Comparison of ENCODE assay signal across 1 cellular context in genomic region chr7:44240983-44241510, GRCh38.
TF ChIP-seq lines count a peak whose summit lies in the region.

No MANE protein-coding gene starts in this region.

TF ChIP-seq in GM12878, 131 proteins besides CTCF, POLR2A, EP300 and RAD21 (continued from another document and continues in another):
- TF ChIP-seq BCL3 (IDR thresholded peaks at IDR 0.05; ENCODE audit: borderline replicate concordance, insufficient read depth, low read depth, low read length, poor library complexity, severe bottlenecking): no peak
- no peak for TF ChIP-seq SIX5 (IDR thresholded peaks at IDR 0.05; ENCODE audit: low read depth, low read length, severe bottlenecking)
- no peak for TF ChIP-seq RB1 (IDR thresholded peaks at IDR 0.05; ENCODE audit: borderline replicate concordance)
- TF ChIP-seq, protein P1, sequence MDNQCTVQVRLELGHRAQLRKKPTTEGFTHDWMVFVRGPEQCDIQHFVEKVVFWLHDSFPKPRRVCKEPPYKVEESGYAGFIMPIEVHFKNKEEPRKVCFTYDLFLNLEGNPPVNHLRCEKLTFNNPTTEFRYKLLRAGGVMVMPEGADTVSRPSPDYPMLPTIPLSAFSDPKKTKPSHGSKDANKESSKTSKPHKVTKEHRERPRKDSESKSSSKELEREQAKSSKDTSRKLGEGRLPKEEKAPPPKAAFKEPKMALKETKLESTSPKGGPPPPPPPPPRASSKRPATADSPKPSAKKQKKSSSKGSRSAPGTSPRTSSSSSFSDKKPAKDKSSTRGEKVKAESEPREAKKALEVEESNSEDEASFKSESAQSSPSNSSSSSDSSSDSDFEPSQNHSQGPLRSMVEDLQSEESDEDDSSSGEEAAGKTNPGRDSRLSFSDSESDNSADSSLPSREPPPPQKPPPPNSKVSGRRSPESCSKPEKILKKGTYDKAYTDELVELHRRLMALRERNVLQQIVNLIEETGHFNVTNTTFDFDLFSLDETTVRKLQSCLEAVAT (IDR thresholded peaks at IDR 0.05): no peak
- TF ChIP-seq ATF7 (IDR thresholded peaks at IDR 0.05; ENCODE audit: low read depth): no peak
- TF ChIP-seq MTA2 (IDR thresholded peaks at IDR 0.05; ENCODE audit: low read depth): no peak
- no peak for TF ChIP-seq PAX5 (IDR thresholded peaks at IDR 0.05; ENCODE audit: borderline replicate concordance, low read depth, low read length)
- TF ChIP-seq JUND (IDR thresholded peaks at IDR 0.05; ENCODE audit: low read depth, low read length): no peak
- no peak for TF ChIP-seq GABPA (IDR thresholded peaks at IDR 0.05; ENCODE audit: low read depth)
- TF ChIP-seq JUNB (IDR thresholded peaks at IDR 0.05): no peak
- TF ChIP-seq, protein P2, sequence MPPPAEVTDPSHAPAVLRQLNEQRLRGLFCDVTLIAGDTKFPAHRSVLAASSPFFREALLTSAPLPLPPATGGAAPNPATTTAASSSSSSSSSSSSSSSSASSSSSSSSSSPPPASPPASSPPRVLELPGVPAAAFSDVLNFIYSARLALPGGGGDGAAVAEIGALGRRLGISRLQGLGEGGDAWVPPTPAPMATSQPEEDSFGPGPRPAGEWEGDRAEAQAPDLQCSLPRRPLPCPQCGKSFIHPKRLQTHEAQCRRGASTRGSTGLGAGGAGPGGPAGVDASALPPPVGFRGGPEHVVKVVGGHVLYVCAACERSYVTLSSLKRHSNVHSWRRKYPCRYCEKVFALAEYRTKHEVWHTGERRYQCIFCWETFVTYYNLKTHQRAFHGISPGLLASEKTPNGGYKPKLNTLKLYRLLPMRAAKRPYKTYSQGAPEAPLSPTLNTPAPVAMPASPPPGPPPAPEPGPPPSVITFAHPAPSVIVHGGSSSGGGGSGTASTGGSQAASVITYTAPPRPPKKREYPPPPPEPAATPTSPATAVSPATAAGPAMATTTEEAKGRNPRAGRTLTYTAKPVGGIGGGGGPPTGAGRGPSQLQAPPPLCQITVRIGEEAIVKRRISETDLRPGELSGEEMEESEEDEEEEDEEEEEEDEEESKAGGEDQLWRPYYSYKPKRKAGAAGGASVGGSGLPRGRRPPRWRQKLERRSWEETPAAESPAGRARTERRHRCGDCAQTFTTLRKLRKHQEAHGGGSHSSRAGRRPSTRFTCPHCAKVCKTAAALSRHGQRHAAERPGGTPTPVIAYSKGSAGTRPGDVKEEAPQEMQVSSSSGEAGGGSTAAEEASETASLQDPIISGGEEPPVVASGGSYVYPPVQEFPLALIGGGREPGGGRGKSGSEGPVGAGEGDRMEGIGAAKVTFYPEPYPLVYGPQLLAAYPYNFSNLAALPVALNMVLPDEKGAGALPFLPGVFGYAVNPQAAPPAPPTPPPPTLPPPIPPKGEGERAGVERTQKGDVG (CRISPR knock-in tag; IDR thresholded peaks at IDR 0.05): no peak
- TF ChIP-seq, protein P3, sequence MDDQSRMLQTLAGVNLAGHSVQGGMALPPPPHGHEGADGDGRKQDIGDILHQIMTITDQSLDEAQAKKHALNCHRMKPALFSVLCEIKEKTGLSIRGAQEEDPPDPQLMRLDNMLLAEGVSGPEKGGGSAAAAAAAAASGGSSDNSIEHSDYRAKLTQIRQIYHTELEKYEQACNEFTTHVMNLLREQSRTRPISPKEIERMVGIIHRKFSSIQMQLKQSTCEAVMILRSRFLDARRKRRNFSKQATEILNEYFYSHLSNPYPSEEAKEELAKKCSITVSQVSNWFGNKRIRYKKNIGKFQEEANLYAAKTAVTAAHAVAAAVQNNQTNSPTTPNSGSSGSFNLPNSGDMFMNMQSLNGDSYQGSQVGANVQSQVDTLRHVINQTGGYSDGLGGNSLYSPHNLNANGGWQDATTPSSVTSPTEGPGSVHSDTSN (IDR thresholded peaks at IDR 0.05; ENCODE audit: insufficient replicate concordance, low read depth, low read length): no peak
- TF ChIP-seq, protein P4, sequence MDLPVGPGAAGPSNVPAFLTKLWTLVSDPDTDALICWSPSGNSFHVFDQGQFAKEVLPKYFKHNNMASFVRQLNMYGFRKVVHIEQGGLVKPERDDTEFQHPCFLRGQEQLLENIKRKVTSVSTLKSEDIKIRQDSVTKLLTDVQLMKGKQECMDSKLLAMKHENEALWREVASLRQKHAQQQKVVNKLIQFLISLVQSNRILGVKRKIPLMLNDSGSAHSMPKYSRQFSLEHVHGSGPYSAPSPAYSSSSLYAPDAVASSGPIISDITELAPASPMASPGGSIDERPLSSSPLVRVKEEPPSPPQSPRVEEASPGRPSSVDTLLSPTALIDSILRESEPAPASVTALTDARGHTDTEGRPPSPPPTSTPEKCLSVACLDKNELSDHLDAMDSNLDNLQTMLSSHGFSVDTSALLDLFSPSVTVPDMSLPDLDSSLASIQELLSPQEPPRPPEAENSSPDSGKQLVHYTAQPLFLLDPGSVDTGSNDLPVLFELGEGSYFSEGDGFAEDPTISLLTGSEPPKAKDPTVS (IDR thresholded peaks at IDR 0.05; ENCODE audit: low read depth, low read length): no peak
- TF ChIP-seq SPI1 (IDR thresholded peaks at IDR 0.05; ENCODE audit: borderline replicate concordance, insufficient read depth, low read depth, low read length): 0 out of 2 replicates have a peak, but pooled peaks have one; percentile 14
- no peak for TF ChIP-seq PRDM15 (CRISPR knock-in tag; IDR thresholded peaks at IDR 0.05)
- TF ChIP-seq RBBP5 (conservative IDR thresholded peaks at IDR 0.05): no peak
- TF ChIP-seq, protein P5, sequence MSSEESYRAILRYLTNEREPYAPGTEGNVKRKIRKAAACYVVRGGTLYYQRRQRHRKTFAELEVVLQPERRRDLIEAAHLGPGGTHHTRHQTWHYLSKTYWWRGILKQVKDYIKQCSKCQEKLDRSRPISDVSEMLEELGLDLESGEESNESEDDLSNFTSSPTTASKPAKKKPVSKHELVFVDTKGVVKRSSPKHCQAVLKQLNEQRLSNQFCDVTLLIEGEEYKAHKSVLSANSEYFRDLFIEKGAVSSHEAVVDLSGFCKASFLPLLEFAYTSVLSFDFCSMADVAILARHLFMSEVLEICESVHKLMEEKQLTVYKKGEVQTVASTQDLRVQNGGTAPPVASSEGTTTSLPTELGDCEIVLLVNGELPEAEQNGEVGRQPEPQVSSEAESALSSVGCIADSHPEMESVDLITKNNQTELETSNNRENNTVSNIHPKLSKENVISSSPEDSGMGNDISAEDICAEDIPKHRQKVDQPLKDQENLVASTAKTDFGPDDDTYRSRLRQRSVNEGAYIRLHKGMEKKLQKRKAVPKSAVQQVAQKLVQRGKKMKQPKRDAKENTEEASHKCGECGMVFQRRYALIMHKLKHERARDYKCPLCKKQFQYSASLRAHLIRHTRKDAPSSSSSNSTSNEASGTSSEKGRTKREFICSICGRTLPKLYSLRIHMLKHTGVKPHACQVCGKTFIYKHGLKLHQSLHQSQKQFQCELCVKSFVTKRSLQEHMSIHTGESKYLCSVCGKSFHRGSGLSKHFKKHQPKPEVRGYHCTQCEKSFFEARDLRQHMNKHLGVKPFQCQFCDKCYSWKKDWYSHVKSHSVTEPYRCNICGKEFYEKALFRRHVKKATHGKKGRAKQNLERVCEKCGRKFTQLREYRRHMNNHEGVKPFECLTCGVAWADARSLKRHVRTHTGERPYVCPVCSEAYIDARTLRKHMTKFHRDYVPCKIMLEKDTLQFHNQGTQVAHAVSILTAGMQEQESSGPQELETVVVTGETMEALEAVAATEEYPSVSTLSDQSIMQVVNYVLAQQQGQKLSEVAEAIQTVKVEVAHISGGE (CRISPR knock-in tag; IDR thresholded peaks at IDR 0.05): no peak
- no peak for TF ChIP-seq EGR1 (IDR thresholded peaks at IDR 0.05; ENCODE audit: borderline replicate concordance in 1 of 2, low read depth in 2 of 2, low read length in 2 of 2)
- TF ChIP-seq SMC3 (IDR thresholded peaks at IDR 0.05; ENCODE audit: borderline replicate concordance, low read length): peak; percentile 80
- no peak for TF ChIP-seq TBL1XR1 (IDR thresholded peaks at IDR 0.05; ENCODE audit: low read depth, low read length)
- TF ChIP-seq CBFB (IDR thresholded peaks at IDR 0.05; ENCODE audit: low read depth): peak; percentile 27; the same call in 1 of the 2 replicates
- 0 out of 2 replicates have a peak, but pooled peaks have one; percentile 21 for TF ChIP-seq IKZF1 (conservative IDR thresholded peaks at IDR 0.05)
- no peak for TF ChIP-seq BCL11A (IDR thresholded peaks at IDR 0.05; ENCODE audit: low read depth, low read length)
- TF ChIP-seq ZNF217 (IDR thresholded peaks at IDR 0.05): no peak
- no peak for TF ChIP-seq CHD2 (IDR thresholded peaks at IDR 0.05; ENCODE audit: borderline replicate concordance, low read depth, low read length)
- TF ChIP-seq, protein P6, sequence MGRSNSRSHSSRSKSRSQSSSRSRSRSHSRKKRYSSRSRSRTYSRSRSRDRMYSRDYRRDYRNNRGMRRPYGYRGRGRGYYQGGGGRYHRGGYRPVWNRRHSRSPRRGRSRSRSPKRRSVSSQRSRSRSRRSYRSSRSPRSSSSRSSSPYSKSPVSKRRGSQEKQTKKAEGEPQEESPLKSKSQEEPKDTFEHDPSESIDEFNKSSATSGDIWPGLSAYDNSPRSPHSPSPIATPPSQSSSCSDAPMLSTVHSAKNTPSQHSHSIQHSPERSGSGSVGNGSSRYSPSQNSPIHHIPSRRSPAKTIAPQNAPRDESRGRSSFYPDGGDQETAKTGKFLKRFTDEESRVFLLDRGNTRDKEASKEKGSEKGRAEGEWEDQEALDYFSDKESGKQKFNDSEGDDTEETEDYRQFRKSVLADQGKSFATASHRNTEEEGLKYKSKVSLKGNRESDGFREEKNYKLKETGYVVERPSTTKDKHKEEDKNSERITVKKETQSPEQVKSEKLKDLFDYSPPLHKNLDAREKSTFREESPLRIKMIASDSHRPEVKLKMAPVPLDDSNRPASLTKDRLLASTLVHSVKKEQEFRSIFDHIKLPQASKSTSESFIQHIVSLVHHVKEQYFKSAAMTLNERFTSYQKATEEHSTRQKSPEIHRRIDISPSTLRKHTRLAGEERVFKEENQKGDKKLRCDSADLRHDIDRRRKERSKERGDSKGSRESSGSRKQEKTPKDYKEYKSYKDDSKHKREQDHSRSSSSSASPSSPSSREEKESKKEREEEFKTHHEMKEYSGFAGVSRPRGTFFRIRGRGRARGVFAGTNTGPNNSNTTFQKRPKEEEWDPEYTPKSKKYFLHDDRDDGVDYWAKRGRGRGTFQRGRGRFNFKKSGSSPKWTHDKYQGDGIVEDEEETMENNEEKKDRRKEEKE (IDR thresholded peaks at IDR 0.05): no peak
- TF ChIP-seq MYB (IDR thresholded peaks at IDR 0.05; ENCODE audit: borderline replicate concordance, low read depth, low read length): no peak
- TF ChIP-seq SUPT20H (IDR thresholded peaks at IDR 0.05; ENCODE audit: borderline replicate concordance, control insufficient read depth, low read depth, low read length): no peak
- no peak for TF ChIP-seq NFYA (IDR thresholded peaks at IDR 0.05; ENCODE audit: borderline replicate concordance, low read depth, low read length)
- no peak for TF ChIP-seq SMAD1 (IDR thresholded peaks at IDR 0.05; ENCODE audit: low read depth, partially characterized antibody)
- no peak for TF ChIP-seq RAD51 (IDR thresholded peaks at IDR 0.05)
- TF ChIP-seq FOXK2 (IDR thresholded peaks at IDR 0.05): no peak
- TF ChIP-seq CHD4 (IDR thresholded peaks at IDR 0.05): no peak
- TF ChIP-seq CREM (IDR thresholded peaks at IDR 0.05; ENCODE audit: low read depth): no peak
- TF ChIP-seq RUNX3 (IDR thresholded peaks at IDR 0.05; ENCODE audit: low read length): peak; percentile 78
- TF ChIP-seq, protein P7, sequence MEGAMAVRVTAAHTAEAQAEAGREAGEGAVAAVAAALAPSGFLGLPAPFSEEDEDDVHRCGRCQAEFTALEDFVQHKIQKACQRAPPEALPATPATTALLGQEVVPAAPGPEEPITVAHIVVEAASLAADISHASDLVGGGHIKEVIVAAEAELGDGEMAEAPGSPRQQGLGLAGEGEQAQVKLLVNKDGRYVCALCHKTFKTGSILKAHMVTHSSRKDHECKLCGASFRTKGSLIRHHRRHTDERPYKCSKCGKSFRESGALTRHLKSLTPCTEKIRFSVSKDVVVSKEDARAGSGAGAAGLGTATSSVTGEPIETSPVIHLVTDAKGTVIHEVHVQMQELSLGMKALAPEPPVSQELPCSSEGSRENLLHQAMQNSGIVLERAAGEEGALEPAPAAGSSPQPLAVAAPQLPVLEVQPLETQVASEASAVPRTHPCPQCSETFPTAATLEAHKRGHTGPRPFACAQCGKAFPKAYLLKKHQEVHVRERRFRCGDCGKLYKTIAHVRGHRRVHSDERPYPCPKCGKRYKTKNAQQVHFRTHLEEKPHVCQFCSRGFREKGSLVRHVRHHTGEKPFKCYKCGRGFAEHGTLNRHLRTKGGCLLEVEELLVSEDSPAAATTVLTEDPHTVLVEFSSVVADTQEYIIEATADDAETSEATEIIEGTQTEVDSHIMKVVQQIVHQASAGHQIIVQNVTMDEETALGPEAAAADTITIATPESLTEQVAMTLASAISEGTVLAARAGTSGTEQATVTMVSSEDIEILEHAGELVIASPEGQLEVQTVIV (IDR thresholded peaks at IDR 0.05; ENCODE audit: borderline replicate concordance, partially characterized antibody): no peak
- TF ChIP-seq CEBPB (IDR thresholded peaks at IDR 0.05; ENCODE audit: borderline replicate concordance in 1 of 2, low read depth in 2 of 2, low read length in 2 of 2): no peak
- no peak for TF ChIP-seq ZBED1 (IDR thresholded peaks at IDR 0.05; ENCODE audit: borderline replicate concordance)
